In genomic region chr10:99994801-99995200, GRCh38 we compare ENCODE assay signal across 12 cellular contexts. TPM values are rescaled to one million over a fixed set of nuclear protein-coding genes. Genes with fewer than 3 reads are reported as not detected.
DNase-seq lines count a peak whose midpoint lies in the region; ATAC-seq and TF ChIP-seq lines count a peak whose summit lies in the region.
"Had no signal": no experiment of that assay in that cellular context is flagged by ENCODE, and none has a peak within 500 bp of the region (broad histone marks: within the 10 kb centered on the region; RNA-seq: fewer than 3 reads in every experiment).

No MANE protein-coding gene starts in this region.

- no peaks in the 10 kb centered on the region for H3K9me3 ChIP-seq in muscle layer of duodenum (ENCODE audit: control insufficient read depth in 1 of 2, low read length in 2 of 2)

- DNase-seq in HFFc6, result no peak
- no peak for DNase-seq in activated naive CD8-positive, alpha-beta T cell treated with anti-CD3 and anti-CD28 coated beads, Interleukin-2, amount 50 U/mL, for 24 hours
- no peak for DNase-seq in stimulated activated naive B cell treated with anti-CD40 and anti-IgM and Interleukin-4, amounts not matched to agents 10 μg/mL and 1 μg/mL and 100 μg/mL, for 72 hours
- DNase-seq in central memory CD4-positive, alpha-beta T cell, result no peak
- DNase-seq in stimulated activated CD4-positive, alpha-beta T cell treated with anti-CD3 and anti-CD28 coated beads, Interleukin-4, amount 100 ng/mL, for 1 hour, result no peak
- DNase-seq: MM.1S; NK-92 treated with Interleukin-12 subunit alpha and Interleukin-12 subunit beta, amount 100 ng/mL, for 24 hours; retina had no signal

- H3K27ac ChIP-seq in muscle layer of duodenum (ENCODE audit: low read length), result peak overlapping the region; percentile 3

- ATAC-seq in activated naive CD8-positive, alpha-beta T cell treated with anti-CD3 and anti-CD28 coated beads, Interleukin-2, amount 50 U/mL, for 24 hours, result no peak
- no peak for ATAC-seq in stimulated activated naive B cell treated with anti-CD40 and anti-IgM and Interleukin-4, amounts not matched to agents 10 μg/mL and 1 μg/mL and 100 μg/mL, for 72 hours (replicated peaks)
- no peak for ATAC-seq in GM18519 (IDR thresholded peaks at IDR 0.05; ENCODE audit: low FRiP score, unreplicated experiment)

- H3K27ac Mint-ChIP-seq in HFFc6, result peak overlapping the region; percentile 87
- peak overlapping the region; percentile 55 for H3K27ac Mint-ChIP-seq in activated naive CD8-positive, alpha-beta T cell treated with anti-CD3 and anti-CD28 coated beads, Interleukin-2, amount 50 U/mL, for 24 hours
- H3K27ac Mint-ChIP-seq in stimulated activated naive B cell treated with anti-CD40 and anti-IgM and Interleukin-4, amounts not matched to agents 10 μg/mL and 1 μg/mL and 100 μg/mL, for 72 hours, result peak overlapping the region; percentile 90

- peaks cover 11 to 32% of the 10 kb centered on the region in 2 donors for H3K4me1 ChIP-seq in muscle layer of duodenum (ENCODE audit: control insufficient read depth in 1 of 2, insufficient read depth in 2 of 2, low read length in 2 of 2)

- H3K4me3 Mint-ChIP-seq in HFFc6, result peak overlapping the region; percentile 36
- H3K4me3 Mint-ChIP-seq in activated naive CD8-positive, alpha-beta T cell treated with anti-CD3 and anti-CD28 coated beads, Interleukin-2, amount 50 U/mL, for 24 hours, result no peak overlapping the region
- peak overlapping the region in 1 of 2 donors; percentile 54 for H3K4me3 Mint-ChIP-seq in stimulated activated naive B cell treated with anti-CD40 and anti-IgM and Interleukin-4, amounts not matched to agents 10 μg/mL and 1 μg/mL and 100 μg/mL, for 72 hours

- no peak for TF ChIP-seq CTCF in HFFc6 (IDR thresholded peaks at IDR 0.05)

- no peak overlapping the region for H3K4me3 ChIP-seq in muscle layer of duodenum (ENCODE audit: low read depth in 1 of 2, low read length in 2 of 2)

- H3K36me3 Mint-ChIP-seq in HFFc6 (ENCODE audit: low read depth), result peaks cover 32% of the 10 kb centered on the region
- H3K36me3 Mint-ChIP-seq in activated naive CD8-positive, alpha-beta T cell treated with anti-CD3 and anti-CD28 coated beads, Interleukin-2, amount 50 U/mL, for 24 hours (ENCODE audit: low read depth), result peaks cover 2% of the 10 kb centered on the region
- peaks cover 6 to 15% of the 10 kb centered on the region in 2 donors for H3K36me3 Mint-ChIP-seq in stimulated activated naive B cell treated with anti-CD40 and anti-IgM and Interleukin-4, amounts not matched to agents 10 μg/mL and 1 μg/mL and 100 μg/mL, for 72 hours

- H3K27me3 Mint-ChIP-seq in HFFc6 (ENCODE audit: insufficient read depth), result peaks cover 3% of the 10 kb centered on the region; the same call in 1 of the 2 replicates
- no peaks in the 10 kb centered on the region for H3K27me3 Mint-ChIP-seq in activated naive CD8-positive, alpha-beta T cell treated with anti-CD3 and anti-CD28 coated beads, Interleukin-2, amount 50 U/mL, for 24 hours
- no peaks in the 10 kb centered on the region for H3K27me3 Mint-ChIP-seq in stimulated activated naive B cell treated with anti-CD40 and anti-IgM and Interleukin-4, amounts not matched to agents 10 μg/mL and 1 μg/mL and 100 μg/mL, for 72 hours
- H3K27me3 Mint-ChIP-seq: activated CD8-positive, alpha-beta memory T cell treated with anti-CD3 and anti-CD28 coated beads, Interleukin-2, amount 10 ng/mL, durations not matched to agents 7 days and 5 days; stimulated activated naive CD8-positive, alpha-beta T cell treated with anti-CD3 and anti-CD28 coated beads, Interleukin-15, Interleukin-2, amounts not matched to agents 100 ng/mL and 50 ng/mL, for 24 hours had no signal

- peaks cover 65% of the 10 kb centered on the region for H3K4me1 Mint-ChIP-seq in HFFc6 (ENCODE audit: low read depth)
- H3K4me1 Mint-ChIP-seq in activated naive CD8-positive, alpha-beta T cell treated with anti-CD3 and anti-CD28 coated beads, Interleukin-2, amount 50 U/mL, for 24 hours, result peaks cover 24% of the 10 kb centered on the region
- H3K4me1 Mint-ChIP-seq in stimulated activated naive B cell treated with anti-CD40 and anti-IgM and Interleukin-4, amounts not matched to agents 10 μg/mL and 1 μg/mL and 100 μg/mL, for 72 hours, result peaks cover 18 to 65% of the 10 kb centered on the region in 2 donors

- H3K27me3 ChIP-seq in muscle layer of duodenum (ENCODE audit: low read depth, low read length), result no peaks in the 10 kb centered on the region

- H3K9me3 Mint-ChIP-seq in HFFc6, result no peaks in the 10 kb centered on the region
- no peaks in the 10 kb centered on the region for H3K9me3 Mint-ChIP-seq in activated naive CD8-positive, alpha-beta T cell treated with anti-CD3 and anti-CD28 coated beads, Interleukin-2, amount 50 U/mL, for 24 hours
- no peaks in the 10 kb centered on the region for H3K9me3 Mint-ChIP-seq in stimulated activated naive B cell treated with anti-CD40 and anti-IgM and Interleukin-4, amounts not matched to agents 10 μg/mL and 1 μg/mL and 100 μg/mL, for 72 hours
- H3K9me3 Mint-ChIP-seq: stimulated activated naive CD8-positive, alpha-beta T cell treated with anti-CD3 and anti-CD28 coated beads, Interleukin-15, Interleukin-2, amounts not matched to agents 100 ng/mL and 50 ng/mL, for 24 hours had no signal

- no peaks in the 10 kb centered on the region for H3K36me3 ChIP-seq in muscle layer of duodenum (ENCODE audit: control insufficient read depth in 1 of 2, insufficient read depth in 2 of 2, low read length in 2 of 2)

RNA-seq across cellular contexts. Expression of gene DNMBP, which starts 14.9 kb away (rescaled TPM):
- total RNA-seq in HFFc6 (2021; fragmentation: NEBNext Ultra II Directional; extraction: Animal tissue kit (Norgen Biotek cat#: 25700)), result 10 to 100 TPM; 24.9 to 44.7 (median 28.6) TPM
